ENCODE assay signal across 8 cellular contexts in genomic region chr3:52238193-52238760, GRCh38. TPM values are rescaled to one million over a fixed set of nuclear protein-coding genes. Genes with fewer than 3 reads are reported as not detected.
A peak's percentile ranks its signal among the peaks of the same experiment; 100 is the strongest.
DNase-seq lines count a peak whose midpoint lies in the region; ATAC-seq and TF ChIP-seq lines count a peak whose summit lies in the region.

No MANE protein-coding gene starts in this region.

- TF ChIP-seq CTCF in adrenal gland (IDR thresholded peaks at IDR 0.05) (no peak), thoracic aorta (IDR thresholded peaks at IDR 0.05) (no peak)

- peaks cover 0 to 12% of the 10 kb centered on the region in 2 donors for H3K36me3 ChIP-seq in adrenal gland (replicated peaks in 1 of 2)
- peaks cover 6% of the 10 kb centered on the region for H3K36me3 ChIP-seq in thoracic aorta

- H3K27me3 ChIP-seq in adrenal gland: no peaks in the 10 kb centered on the region
- H3K27me3 ChIP-seq in thoracic aorta (replicated peaks; ENCODE audit: insufficient read depth): no peaks in the 10 kb centered on the region

- H3K9me3 ChIP-seq in adrenal gland (replicated peaks in 1 of 3): no peaks in the 10 kb centered on the region
- no peaks in the 10 kb centered on the region for H3K9me3 ChIP-seq in thoracic aorta

- TF ChIP-seq POLR2A in adrenal gland (IDR thresholded peaks at IDR 0.05): no peak

- WGBS in adrenal gland, 4 donors: 6 to 11% (median 8%) methylated on average over 11 of the region's 11 CpGs

- ATAC-seq in GM18502 (IDR thresholded peaks at IDR 0.05; ENCODE audit: poor library complexity, unreplicated experiment) (peak; percentile 25), left colon (peak; percentile 45), thoracic aorta (ENCODE audit: insufficient number of reproducible peaks, low FRiP score, low read depth) (peak; percentile 11)

- H3K4me1 ChIP-seq in adrenal gland (replicated peaks in 1 of 2) (peaks cover 42 to 46% of the 10 kb centered on the region in 2 donors), thoracic aorta (ENCODE audit: control insufficient read depth in 1 of 2, low read depth in 2 of 2) (peaks cover 26 to 48% of the 10 kb centered on the region in 2 donors)

- DNase-seq in HT1080 (ENCODE audit: low read depth): peak; percentile 29
- DNase-seq in adrenal gland: peak in 3 of 7 donors; percentile 53 to 69 (median 55)
- DNase-seq in left colon: no peak
- no peak for DNase-seq in thoracic aorta (ENCODE audit: low spot score)
- DNase-seq in NOMO-1 (lab: John Stamatoyannopoulos, UW; ENCODE audit: unreplicated experiment in 2 of 2): no peak
- no peak for DNase-seq in NK-92 treated with Interleukin-12 subunit alpha and Interleukin-12 subunit beta, amount 100 ng/mL, for 24 hours (lab: John Stamatoyannopoulos, UW)
- DNase-seq in NCI-H345 (lab: John Stamatoyannopoulos, UW): no peak

- intact Hi-C loops in adrenal gland (cut with DNase I) (no loop called here), left colon (cut with DNase I, micrococcal nuclease) (no loop called here)

- peak overlapping the region; percentile 52 to 93 (median 78) for H3K4me3 ChIP-seq in adrenal gland
- peak overlapping the region; percentile 96 for H3K4me3 ChIP-seq in thoracic aorta

- H3K27ac ChIP-seq in adrenal gland (peak overlapping the region; percentile 53 to 96 (median 88)), thoracic aorta (peak overlapping the region; percentile 75 to 84)

RNA-seq across cellular contexts. Expression of gene TWF2, which starts 0.7 kb away (rescaled TPM):
- total RNA-seq in HT1080 (2014; rRNA removed; shearing (Covaris generic)): 180 and 202 TPM in 2 replicates
- 188 and 212 TPM in 2 replicates for polyA plus RNA-seq in HT1080 (2015; cell fraction: cytosol; rRNA removed)
- polyA plus RNA-seq in HT1080 (2015; cell fraction: nucleus; rRNA removed): 166 and 185 TPM in 2 replicates
- total RNA-seq in adrenal gland (10 to 100 TPM; 31.7 to 95.6 (median 59.4) TPM), left colon (10 to 100 TPM; 37.8 to 53.9 TPM), thoracic aorta (10 to 100 TPM; 52.2 to 69.2 TPM)
- 10 to 100 TPM; 13.6 to 28.2 (median 26.1) TPM for polyA plus RNA-seq in adrenal gland

RNA-seq across cellular contexts. Expression of gene PPM1M, which starts 7.3 kb away (rescaled TPM):
- total RNA-seq in HT1080 (2014; rRNA removed; shearing (Covaris generic)): 1.5 and 1.8 TPM in 2 replicates
- 6.9 and 7.5 TPM in 2 replicates for polyA plus RNA-seq in HT1080 (2015; cell fraction: cytosol; rRNA removed)
- polyA plus RNA-seq in HT1080 (2015; cell fraction: nucleus; rRNA removed): 17.7 and 23.2 TPM in 2 replicates
- total RNA-seq in adrenal gland (10 to 100 TPM; 10.5 to 28.0 (median 22.1) TPM), left colon (1 to 10 TPM; 2.9 to 9.3 TPM), thoracic aorta (10 to 100 TPM; 41.6 to 51.9 TPM)
- polyA plus RNA-seq in adrenal gland: 10 to 100 TPM in 2 of 3 donors, 1 to 10 TPM in 1; 9.1 to 29.8 (median 23.1) TPM

RNA-seq across cellular contexts. Expression of gene TLR9, which starts 12.8 kb away (rescaled TPM):
- total RNA-seq in HT1080 (2014; rRNA removed; shearing (Covaris generic)): not detected in 2 replicates
- polyA plus RNA-seq in HT1080 (2015; cell fraction: cytosol; rRNA removed): not detected in 2 replicates
- not detected in 2 replicates for polyA plus RNA-seq in HT1080 (2015; cell fraction: nucleus; rRNA removed)
- total RNA-seq in adrenal gland (under 1 TPM in 4 of 8 donors, not detected in 4; under 0.01 to 0.61 (median 0.17) TPM), left colon (under 1 TPM in 1 of 2 donors, not detected in 1; 0.42 TPM), thoracic aorta (not detected)
- polyA plus RNA-seq in adrenal gland: under 1 TPM in 2 of 3 donors, not detected in 1; 0.34 to 0.56 TPM

RNA-seq across cellular contexts. Expression of gene WDR82, which starts 40.2 kb away (rescaled TPM):
- total RNA-seq in HT1080 (2014; rRNA removed; shearing (Covaris generic)): 67.2 and 72.9 TPM in 2 replicates
- 70.9 and 76.5 TPM in 2 replicates for polyA plus RNA-seq in HT1080 (2015; cell fraction: cytosol; rRNA removed)
- 52.1 and 55.6 TPM in 2 replicates for polyA plus RNA-seq in HT1080 (2015; cell fraction: nucleus; rRNA removed)
- total RNA-seq in adrenal gland (10 to 100 TPM; 44.6 to 84.0 (median 59.9) TPM), left colon (10 to 100 TPM; 57.1 to 60.9 TPM), thoracic aorta (10 to 100 TPM; 44.5 to 66.2 TPM)
- 10 to 100 TPM; 23.8 to 74.2 (median 24.6) TPM for polyA plus RNA-seq in adrenal gland

RNA-seq across cellular contexts. Expression of gene ALAS1, which starts 40.3 kb away (rescaled TPM):
- 57.6 and 71.5 TPM in 2 replicates for total RNA-seq in HT1080 (2014; rRNA removed; shearing (Covaris generic))
- 41.4 and 41.5 TPM in 2 replicates for polyA plus RNA-seq in HT1080 (2015; cell fraction: cytosol; rRNA removed)
- 60.8 and 66.9 TPM in 2 replicates for polyA plus RNA-seq in HT1080 (2015; cell fraction: nucleus; rRNA removed)
- total RNA-seq in adrenal gland (1,000 to 10,000 TPM in 1 of 8 donors, 100 to 1,000 TPM in 7; 233 to 3,700 (median 694) TPM), left colon (100 to 1,000 TPM; 128 to 150 TPM), thoracic aorta (10 to 100 TPM; 28.4 to 33.3 TPM)
- polyA plus RNA-seq in adrenal gland: 100 to 1,000 TPM in 2 of 3 donors, 10 to 100 TPM in 1; 64.9 to 849 (median 387) TPM
